ENCODE assay signal across 8 cellular contexts in the genomic region with DNA sequence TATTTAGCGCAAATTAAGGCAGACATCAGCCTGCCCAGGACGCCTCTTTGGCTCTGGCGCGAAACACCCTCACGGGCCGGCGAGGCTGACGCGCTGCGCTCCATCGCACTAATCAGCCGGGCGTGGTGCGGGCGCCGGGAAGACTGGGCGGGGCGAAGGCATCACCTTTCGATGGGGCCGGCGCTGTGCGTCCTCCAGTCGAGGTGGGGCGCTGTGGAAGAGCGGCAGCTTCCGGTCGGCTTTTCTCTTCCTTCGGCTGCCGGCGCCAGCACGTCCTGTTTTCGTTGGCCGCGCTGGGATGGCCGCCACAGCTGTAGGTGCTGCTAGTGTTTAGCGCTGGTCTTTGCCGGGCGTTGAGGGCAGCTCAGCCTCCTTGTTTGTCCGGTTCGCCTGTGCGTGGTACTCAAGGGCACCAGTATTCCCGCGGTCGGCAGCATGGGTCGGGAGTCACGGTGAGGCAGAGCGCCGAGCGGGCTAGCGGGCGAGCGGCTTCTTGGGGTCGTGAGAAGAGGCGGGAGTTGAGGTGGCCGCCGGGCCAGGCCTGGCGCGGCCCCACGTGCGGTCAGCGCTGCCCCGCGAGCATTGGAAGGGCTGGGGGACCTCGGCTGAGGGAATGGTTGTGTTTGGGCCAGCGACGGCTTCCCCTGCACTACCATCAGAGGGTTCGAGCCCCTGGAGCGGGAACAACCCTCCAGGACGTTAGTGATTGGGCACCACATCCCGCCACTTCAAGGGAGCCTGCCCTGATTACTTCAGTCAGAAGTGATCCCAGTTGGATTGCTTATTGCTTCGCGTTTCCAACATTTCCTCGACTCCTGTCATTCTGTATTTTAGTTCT. TPM values are rescaled to one million over a fixed set of nuclear protein-coding genes. Genes with fewer than 3 reads are reported as not detected.
DNase-seq lines count a peak whose midpoint lies in the region; ATAC-seq, FAIRE-seq and TF ChIP-seq lines count a peak whose summit lies in the region.

A gene with protein sequence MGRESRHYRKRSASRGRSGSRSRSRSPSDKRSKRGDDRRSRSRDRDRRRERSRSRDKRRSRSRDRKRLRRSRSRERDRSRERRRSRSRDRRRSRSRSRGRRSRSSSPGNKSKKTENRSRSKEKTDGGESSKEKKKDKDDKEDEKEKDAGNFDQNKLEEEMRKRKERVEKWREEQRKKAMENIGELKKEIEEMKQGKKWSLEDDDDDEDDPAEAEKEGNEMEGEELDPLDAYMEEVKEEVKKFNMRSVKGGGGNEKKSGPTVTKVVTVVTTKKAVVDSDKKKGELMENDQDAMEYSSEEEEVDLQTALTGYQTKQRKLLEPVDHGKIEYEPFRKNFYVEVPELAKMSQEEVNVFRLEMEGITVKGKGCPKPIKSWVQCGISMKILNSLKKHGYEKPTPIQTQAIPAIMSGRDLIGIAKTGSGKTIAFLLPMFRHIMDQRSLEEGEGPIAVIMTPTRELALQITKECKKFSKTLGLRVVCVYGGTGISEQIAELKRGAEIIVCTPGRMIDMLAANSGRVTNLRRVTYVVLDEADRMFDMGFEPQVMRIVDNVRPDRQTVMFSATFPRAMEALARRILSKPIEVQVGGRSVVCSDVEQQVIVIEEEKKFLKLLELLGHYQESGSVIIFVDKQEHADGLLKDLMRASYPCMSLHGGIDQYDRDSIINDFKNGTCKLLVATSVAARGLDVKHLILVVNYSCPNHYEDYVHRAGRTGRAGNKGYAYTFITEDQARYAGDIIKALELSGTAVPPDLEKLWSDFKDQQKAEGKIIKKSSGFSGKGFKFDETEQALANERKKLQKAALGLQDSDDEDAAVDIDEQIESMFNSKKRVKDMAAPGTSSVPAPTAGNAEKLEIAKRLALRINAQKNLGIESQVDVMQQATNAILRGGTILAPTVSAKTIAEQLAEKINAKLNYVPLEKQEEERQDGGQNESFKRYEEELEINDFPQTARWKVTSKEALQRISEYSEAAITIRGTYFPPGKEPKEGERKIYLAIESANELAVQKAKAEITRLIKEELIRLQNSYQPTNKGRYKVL (plus strand): TSS at position 276 of the 838 bp plus-strand sequence. CDS start 160 bp downstream, at position 436.

- peak within 1 kb of the TSS; percentile 58 to 92 (median 83) for H3K27ac ChIP-seq in spleen

- no peak for FAIRE-seq in bronchial epithelial cell (lab: Jason Lieb, UNC)

- H3K27ac Mint-ChIP-seq in immature natural killer cell, result peak within 1 kb of the TSS; percentile 92 to 99 (median 96)

- intact Hi-C loops in spleen (cut with DNase I; ENCODE audit: low total_unique reads), result no loop called here

- H3K9me3 ChIP-seq in spleen, result no peaks in the 10 kb centered on the region

- H3K4me3 Mint-ChIP-seq in immature natural killer cell, result peak within 1 kb of the TSS; percentile 97 to 100 (median 100)

- DNase-seq in AG08395 (ENCODE audit: low spot score) (peak; percentile 96), NCI-H2227 (lab: John Stamatoyannopoulos, UW; ENCODE audit: unreplicated experiment) (peak; percentile 94), bronchial epithelial cell (ENCODE audit: low read depth) (peak; percentile 80), immature natural killer cell (peak; percentile 89 to 90 (median 89)), spleen (peak; percentile 99)

- peak; percentile 64 for TF ChIP-seq CTCF in WI38 (IDR thresholded peaks at IDR 0.05; ENCODE audit: low read depth, low read length)
- TF ChIP-seq CTCF in bronchial epithelial cell (IDR thresholded peaks at IDR 0.05; ENCODE audit: insufficient read depth, low read length, severe bottlenecking), result peak; percentile 88
- TF ChIP-seq CTCF in spleen (IDR thresholded peaks at IDR 0.05 in 8 of 11, conservative IDR thresholded peaks at IDR 0.05 in 3 of 11), result peak; percentile 41 to 96 (median 83)

- H3K36me3 ChIP-seq in bronchial epithelial cell (ENCODE audit: control insufficient read depth, insufficient read depth, low read length) (no peaks in the 10 kb centered on the region), spleen (peaks cover 0 to 7% (median 1%) of the 10 kb centered on the region in 6 donors)

- ATAC-seq in GM18873 (IDR thresholded peaks at IDR 0.05; ENCODE audit: low FRiP score, unreplicated experiment) (peak; percentile 93), HG03139 (IDR thresholded peaks at IDR 0.05; ENCODE audit: unreplicated experiment) (peak; percentile 99)

- WGBS in spleen, 5 donors, result 0 to 1% (median 0%) methylated on average over 49 to 73 of the region's 73 CpGs

- H3K27me3 ChIP-seq in bronchial epithelial cell (ENCODE audit: control insufficient read depth, insufficient read depth, low read length) (no peaks in the 10 kb centered on the region), spleen (replicated peaks in 1 of 7) (no peaks in the 10 kb centered on the region)

- peaks cover 0 to 5% (median 2%) of the 10 kb centered on the region in 3 donors for H3K27me3 Mint-ChIP-seq in immature natural killer cell (ENCODE audit: low read depth in 3 of 3)

- TF ChIP-seq POLR2A in spleen (IDR thresholded peaks at IDR 0.05), result peak in 1 of 3 donors; percentile 35

- H3K36me3 Mint-ChIP-seq in immature natural killer cell, result peaks cover under 1 to 1% (median 1%) of the 10 kb centered on the region in 3 donors

- H3K4me1 Mint-ChIP-seq in immature natural killer cell, result peaks cover 30 to 43% of the 10 kb centered on the region in 2 donors

- H3K4me3 ChIP-seq in WI38 (ENCODE audit: low read depth, low read length), result peak within 1 kb of the TSS; percentile 96
- H3K4me3 ChIP-seq in bronchial epithelial cell (ENCODE audit: low read depth, low read length), result peak within 1 kb of the TSS; percentile 90
- peak within 1 kb of the TSS; percentile 80 to 99 (median 96) for H3K4me3 ChIP-seq in spleen

- peaks cover 13 to 58% (median 45%) of the 10 kb centered on the region in 6 donors for H3K4me1 ChIP-seq in spleen

- H3K9me3 Mint-ChIP-seq in immature natural killer cell, result no peaks in the 10 kb centered on the region

RNA-seq across cellular contexts. Expression of the gene that starts here (rescaled TPM):
- 10.8 and 14.0 TPM in 2 replicates for total RNA-seq in bronchial epithelial cell
- polyA plus RNA-seq in immature natural killer cell, result 10 to 100 TPM; 12.0 to 28.2 (median 16.0) TPM
- 10 to 100 TPM; 41.2 to 74.2 (median 54.5) TPM for total RNA-seq in spleen
- polyA plus RNA-seq in spleen, result 10 to 100 TPM; 10.7 to 19.1 (median 14.4) TPM

Comparison
In these comparisons a context has a peak if more than half of its experiments do, and no peak if none do; other contexts are left out.
1. Peak in every context shown above with its lines: DNase-seq, ATAC-seq, H3K4me3 ChIP-seq and H3K27ac ChIP-seq.